In genomic region chr18:49565101-49565500, GRCh38 we compare ENCODE assay signal across 16 cellular contexts. TPM values are rescaled to one million over a fixed set of nuclear protein-coding genes. Genes with fewer than 3 reads are reported as not detected.
DNase-seq lines count a peak whose midpoint lies in the region; FAIRE-seq and TF ChIP-seq lines count a peak whose summit lies in the region.
"Had no signal": no experiment of that assay in that cellular context is flagged by ENCODE, and none has a peak within 500 bp of the region (broad histone marks: within the 10 kb centered on the region; RNA-seq: fewer than 3 reads in every experiment).

No MANE protein-coding gene starts in this region.

- peak overlapping the region; percentile 92 for H3K4me2 ChIP-seq in OCI-LY1 (ENCODE audit: low read length)
- no peak overlapping the region for H3K4me2 ChIP-seq in H1 (ENCODE audit: insufficient read depth in 1 of 2, low read depth in 2 of 2, low read length in 2 of 2)
- peak overlapping the region; percentile 1 for H3K4me2 ChIP-seq in skeletal muscle satellite cell (ENCODE audit: low read length)
- H3K4me2 ChIP-seq in mesendoderm (ENCODE audit: low read length): no peak overlapping the region
- H3K4me2 ChIP-seq: A549, GM23338, KMS-11 had no signal

- no peak overlapping the region for H4K91ac ChIP-seq in H1 (replicated peaks; ENCODE audit: insufficient read length, low read length)

- 0 out of 2 replicates have a peak overlapping the region, but pooled peaks have one; percentile 27 for H2BK12ac ChIP-seq in H1 (ENCODE audit: low read depth, low read length)

- H3K4me1 ChIP-seq in OCI-LY1 (ENCODE audit: insufficient read depth, low read length, severe bottlenecking): peaks cover 43% of the 10 kb centered on the region
- H3K4me1 ChIP-seq in H1 (replicated peaks in 1 of 4; ENCODE audit: control insufficient read depth in 3 of 4, insufficient read depth in 4 of 4, low read length in 3 of 4): peaks cover 4 to 6% (median 4%) of the 10 kb centered on the region in 4 experiments
- H3K4me1 ChIP-seq in skeletal muscle satellite cell (ENCODE audit: control insufficient read depth, insufficient read depth, low read length): peaks cover 32% of the 10 kb centered on the region
- H3K4me1 ChIP-seq in mesendoderm (ENCODE audit: control insufficient read depth, low read depth, low read length): peaks cover 10% of the 10 kb centered on the region

- H2BK20ac ChIP-seq in H1 (ENCODE audit: low read length): no peak overlapping the region

- H2AK5ac ChIP-seq in H1 (ENCODE audit: low read depth, low read length) (no peak overlapping the region), mesendoderm (ENCODE audit: low read length) (no peak overlapping the region)

- no peak for TF ChIP-seq EP300 in H1 (IDR thresholded peaks at IDR 0.05; ENCODE audit: borderline replicate concordance in 1 of 2, low read depth in 2 of 2, low read length in 2 of 2)

- H4K8ac ChIP-seq in H1 (ENCODE audit: extremely low read depth, insufficient read depth, low read length) (no peak overlapping the region), mesendoderm (ENCODE audit: low read depth, low read length) (no peak overlapping the region)

- H3K18ac ChIP-seq in H1 (ENCODE audit: extremely low read depth, low read length): no peak overlapping the region
- no peak overlapping the region for H3K18ac ChIP-seq in mesendoderm (ENCODE audit: low read length)

- no peak for DNase-seq in H1 (ENCODE audit: low read depth in 1 of 2, low spot score in 2 of 2)
- no peak for DNase-seq in kidney epithelial cell (ENCODE audit: low read depth)
- DNase-seq in H4 (ENCODE audit: low spot score): no peak
- no peak for DNase-seq in mesendoderm
- DNase-seq in stimulated activated CD4-positive, alpha-beta T cell treated with anti-CD3 and anti-CD28 coated beads, Interleukin-2, amount 100 ng/mL, for 48 hours: no peak
- DNase-seq: HFFc6, NCI-H1436 treated with DMSO at 0.1 percent for 48 hours, NCI-H2171 treated with DMSO at 0.1 percent for 48 hours had no signal

- WGBS in H1 (ENCODE audit: extremely low coverage in 1 of 2, insufficient coverage in 1 of 2, insufficient read length in 1 of 2, insufficient replicate concordance in 2 of 2, low coverage in 1 of 2, low lambda C conversion rate in 2 of 2, missing lambda C conversion rate in 1 of 2), 2 experiments: 91% methylated on average over 9 of the region's 9 CpGs; no CpG with 5 or more reads in 1 of the 2 experiments
- no CpG with 5 or more reads among the region's 9 CpGs for WGBS in mesendoderm (ENCODE audit: extremely low coverage, insufficient coverage, low lambda C conversion rate)

- H2BK5ac ChIP-seq in H1 (ENCODE audit: low read depth, low read length) (no peak overlapping the region), mesendoderm (ENCODE audit: low read length) (no peak overlapping the region)

- H3K27ac ChIP-seq in OCI-LY1 (ENCODE audit: low read depth, low read length, poor library complexity, severe bottlenecking) (no peak overlapping the region), H1 (ENCODE audit: low read depth, low read length) (no peak overlapping the region), mesendoderm (ENCODE audit: low read depth, low read length) (no peak overlapping the region)
- H3K27ac ChIP-seq: A549, C4-2B, KMS-11 had no signal

- H3K79me2 ChIP-seq in OCI-LY1 (ENCODE audit: insufficient read depth, low read length): peaks cover 22% of the 10 kb centered on the region
- H3K79me2 ChIP-seq in H1 (ENCODE audit: control insufficient read depth in 1 of 2, insufficient read depth in 2 of 2, low read length in 2 of 2): peaks cover 0 to 12% of the 10 kb centered on the region in 2 experiments; a peak in 2 of 4 replicates
- peaks cover 12% of the 10 kb centered on the region for H3K79me2 ChIP-seq in mesendoderm (ENCODE audit: control insufficient read depth, insufficient read depth, low read length)

- H3K27me3 ChIP-seq in OCI-LY1 (ENCODE audit: insufficient read depth, low read length): 0 out of 2 replicates have a peak, but pooled peaks cover 3% of the 10 kb centered on the region
- peaks cover 0 to 23% (median 14%) of the 10 kb centered on the region in 4 experiments; a peak in 6 of 7 replicates for H3K27me3 ChIP-seq in H1 (replicated peaks in 1 of 4; ENCODE audit: control insufficient read depth in 3 of 4, extremely low read depth in 1 of 4, insufficient read depth in 3 of 4, low read length in 3 of 4)
- no peaks in the 10 kb centered on the region for H3K27me3 ChIP-seq in kidney epithelial cell (ENCODE audit: control insufficient read depth, insufficient read depth, low read length)
- H3K27me3 ChIP-seq in skeletal muscle satellite cell (ENCODE audit: control insufficient read depth, insufficient read depth, low read length): peaks cover 31% of the 10 kb centered on the region
- no peaks in the 10 kb centered on the region for H3K27me3 ChIP-seq in mesendoderm (ENCODE audit: insufficient read depth, low read length, poor library complexity)

- H4K20me1 ChIP-seq in OCI-LY1 (ENCODE audit: insufficient read depth, low read length) (no peaks in the 10 kb centered on the region), H1 (replicated peaks in 1 of 2; ENCODE audit: control insufficient read depth in 1 of 2, insufficient read depth in 2 of 2, low read length in 2 of 2) (peaks cover 5 to 11% of the 10 kb centered on the region in 2 experiments)

- TF ChIP-seq POLR2A in H1 (IDR thresholded peaks at IDR 0.05; ENCODE audit: control extremely low read depth in 1 of 2, low read depth in 2 of 2, low read length in 2 of 2): no peak

- peaks cover 23% of the 10 kb centered on the region for H3K23me2 ChIP-seq in H1 (ENCODE audit: low read depth, low read length)

- H3K79me1 ChIP-seq in H1 (ENCODE audit: low read depth, low read length) (no peaks in the 10 kb centered on the region), mesendoderm (ENCODE audit: low read length) (peaks cover 2% of the 10 kb centered on the region)

- no peak overlapping the region for H3K4ac ChIP-seq in H1 (replicated peaks; ENCODE audit: insufficient read length, low read depth, low read length)
- H3K4ac ChIP-seq in mesendoderm (ENCODE audit: low read depth, low read length): no peak overlapping the region

- no peak overlapping the region for H2AFZ ChIP-seq in OCI-LY1 (ENCODE audit: low read length)
- H2AFZ ChIP-seq in H1 (ENCODE audit: low read length): no peak overlapping the region
- H2AFZ ChIP-seq: GM23338 had no signal

- FAIRE-seq in H1 (lab: Jason Lieb, UNC): no peak
- FAIRE-seq: A549, GM12892, RCC 7860 had no signal

- H3K9ac ChIP-seq in OCI-LY1 (ENCODE audit: low read length) (no peak overlapping the region), H1 (replicated peaks in 1 of 4; ENCODE audit: extremely low read depth in 1 of 4, low read depth in 3 of 4, low read length in 3 of 4) (no peak overlapping the region), skeletal muscle satellite cell (ENCODE audit: low read depth, low read length) (no peak overlapping the region), mesendoderm (ENCODE audit: low read length) (no peak overlapping the region)
- H3K9ac ChIP-seq: KMS-11 had no signal

- H3F3A ChIP-seq in OCI-LY1 (ENCODE audit: insufficient read depth, low read length): no peaks in the 10 kb centered on the region; the same call in 1 of the 2 replicates

- H3K23ac ChIP-seq in H1 (ENCODE audit: insufficient read length): no peak overlapping the region
- H3K23ac ChIP-seq in mesendoderm (ENCODE audit: low read length): no peak overlapping the region

- TF ChIP-seq CTCF in OCI-LY1 (IDR thresholded peaks at IDR 0.05; ENCODE audit: low read length): no peak
- TF ChIP-seq CTCF in H1 (IDR thresholded peaks at IDR 0.05; ENCODE audit: control extremely low read depth in 1 of 3, insufficient read depth in 1 of 3, low read depth in 1 of 3, low read length in 3 of 3): no peak
- no peak for TF ChIP-seq CTCF in kidney epithelial cell (IDR thresholded peaks at IDR 0.05; ENCODE audit: insufficient read depth, low read length, poor library complexity, severe bottlenecking)

- no peak overlapping the region for H4K5ac ChIP-seq in H1 (ENCODE audit: insufficient read length, low read depth, low read length)
- H4K5ac ChIP-seq in mesendoderm (ENCODE audit: low read length): no peak overlapping the region

- H3K4me3 ChIP-seq in OCI-LY1 (ENCODE audit: low read depth, low read length, poor library complexity, severe bottlenecking): peak overlapping the region; percentile 84
- H3K4me3 ChIP-seq in H1 (ENCODE audit: extremely low read depth in 1 of 4, insufficient read depth in 2 of 4, low read depth in 3 of 4, low read length in 4 of 4): no peak overlapping the region
- peak overlapping the region; percentile 5 for H3K4me3 ChIP-seq in kidney epithelial cell (ENCODE audit: low read depth, low read length)
- H3K4me3 ChIP-seq in skeletal muscle satellite cell (ENCODE audit: low read length): no peak overlapping the region
- H3K4me3 ChIP-seq in mesendoderm (ENCODE audit: low read length): no peak overlapping the region
- H3K4me3 ChIP-seq: A549, GM23338 had no signal

- H2BK15ac ChIP-seq in H1 (ENCODE audit: low read length) (no peak overlapping the region), mesendoderm (replicated peaks; ENCODE audit: low read depth) (no peak overlapping the region)

- POLR2A ChIA-PET in H1 (lab: Charles Lee; ENCODE audit: partially characterized antibody): no interaction called here

- CTCF ChIA-PET in H1 (lab: Charles Lee; ENCODE audit: partially characterized antibody): interaction anchor here (0.6 to 1.3 kb wide), 7 partner anchors 10 to 818 kb away, joined by 3 to 6 read pairs (median 3); no protein-coding TSS in a partner anchor

- no peaks in the 10 kb centered on the region for H3K9me3 ChIP-seq in OCI-LY1 (ENCODE audit: low read length)
- 0 out of 4 replicates have a peak, but pooled peaks cover 0 to 1% of the 10 kb centered on the region in 2 experiments for H3K9me3 ChIP-seq in H1 (ENCODE audit: insufficient read depth in 2 of 2, low read depth in 1 of 2, low read length in 1 of 2)
- H3K9me3 ChIP-seq in skeletal muscle satellite cell (replicated peaks; ENCODE audit: low read length): no peaks in the 10 kb centered on the region
- H3K9me3 ChIP-seq: A549 had no signal

- no peaks in the 10 kb centered on the region for H3K9me2 ChIP-seq in OCI-LY1 (ENCODE audit: low read depth, low read length)

- no peak for TF ChIP-seq RAD21 in H1 (IDR thresholded peaks at IDR 0.05 in 1 of 2, conservative IDR thresholded peaks at IDR 0.05 in 1 of 2; ENCODE audit: low read depth in 2 of 2, low read length in 2 of 2)

- H3K14ac ChIP-seq in H1 (ENCODE audit: insufficient read length): no peak overlapping the region

- no peak overlapping the region for H2BK120ac ChIP-seq in H1 (replicated peaks; ENCODE audit: low read depth, low read length)
- no peak overlapping the region for H2BK120ac ChIP-seq in mesendoderm (ENCODE audit: low read depth, low read length)

- no peak overlapping the region for H3K56ac ChIP-seq in H1 (replicated peaks; ENCODE audit: insufficient read length, low read depth, low read length)
- no peak overlapping the region for H3K56ac ChIP-seq in mesendoderm (ENCODE audit: low read length)

- H3K36me3 ChIP-seq in OCI-LY1 (ENCODE audit: insufficient read depth, low read length): peaks cover 51% of the 10 kb centered on the region
- H3K36me3 ChIP-seq in H1 (ENCODE audit: control insufficient read depth in 2 of 4, insufficient read depth in 4 of 4, low read length in 3 of 4): peaks cover 2 to 22% (median 12%) of the 10 kb centered on the region in 4 experiments; a peak in 4 of 8 replicates
- H3K36me3 ChIP-seq in kidney epithelial cell (ENCODE audit: control insufficient read depth, insufficient read depth, low read length): peaks cover 2% of the 10 kb centered on the region
- no peaks in the 10 kb centered on the region for H3K36me3 ChIP-seq in skeletal muscle satellite cell (ENCODE audit: insufficient read depth, low read length)
- H3K36me3 ChIP-seq in mesendoderm (ENCODE audit: control insufficient read depth, insufficient read depth, low read length): peaks cover 13% of the 10 kb centered on the region

RNA-seq across cellular contexts. Expression of gene LIPG, which starts 3.2 kb away (rescaled TPM):
- total RNA-seq in H1 (2021; fragmentation: NEBNext Ultra II Directional; extraction: Animal tissue kit (Norgen Biotek cat#: 25700)): 9.8 and 11.8 TPM in 2 replicates
- 8.3 and 9.2 TPM in 2 replicates for polyA plus RNA-seq in H1 (2011; rRNA removed)
- 9.2 TPM for polyA plus RNA-seq in H1 (2011; cell fraction: cytosol; rRNA removed)
- 12.6 TPM for polyA plus RNA-seq in H1 (2011; cell fraction: nucleus; rRNA removed)
- polyA plus RNA-seq in H1 (2012, experiment 1 of 2): 9.5 to 11.9 TPM (median 9.9 TPM) in 4 replicates
- polyA plus RNA-seq in H1 (2012, experiment 2 of 2): 2.6 TPM
- 11.7 TPM for polyA plus RNA-seq in H1 (2013, experiment 1 of 2)
- 13.4 TPM for polyA plus RNA-seq in H1 (2013, experiment 2 of 2)
- 21.1 and 36.4 TPM in 2 replicates for polyA minus RNA-seq in H1 (2011; rRNA and poly(A)+ RNA removed)
- polyA minus RNA-seq in H1 (2011; cell fraction: cytosol; rRNA and poly(A)+ RNA removed): 8.1 TPM
- polyA minus RNA-seq in H1 (2011; cell fraction: nucleus; rRNA and poly(A)+ RNA removed): 14.5 TPM
- total RNA-seq in kidney epithelial cell: 196 and 215 TPM in 2 replicates
- 2.8 and 7.4 TPM in 2 replicates for total RNA-seq in skeletal muscle satellite cell (2012; rRNA removed)
- 0.17 and 0.49 TPM in 2 replicates for total RNA-seq in H4 (2014; rRNA removed; shearing (Covaris generic))
- polyA plus RNA-seq in mesendoderm (2013, experiment 1 of 2): 13.0 TPM
- 14.1 TPM for polyA plus RNA-seq in mesendoderm (2013, experiment 2 of 2)
- total RNA-seq: HFFc6 had no signal

Comparison
In these comparisons a context has a peak if more than half of its experiments do, and no peak if none do; other contexts are left out.
1. H3K4me2 ChIP-seq: peak in OCI-LY1 (single experiment) and skeletal muscle satellite cell (single experiment); none in H1 (0 of 2) and mesendoderm (single experiment).
2. H3K4me3 ChIP-seq: peak in OCI-LY1 (single experiment) and kidney epithelial cell (single experiment); none in H1 (0 of 4), skeletal muscle satellite cell (single experiment) and mesendoderm (single experiment).
3. RNA of gene LIPG, which starts 3.2 kb away (total RNA-seq): 196 to 215 TPM in kidney epithelial cell; 9.8 to 11.8 TPM in H1 and 0.17 to 0.49 TPM in H4; every median in the first group is over 10 times any median in the second.